Comparison of ENCODE assay signal across 20 cellular contexts in the genomic region with DNA sequence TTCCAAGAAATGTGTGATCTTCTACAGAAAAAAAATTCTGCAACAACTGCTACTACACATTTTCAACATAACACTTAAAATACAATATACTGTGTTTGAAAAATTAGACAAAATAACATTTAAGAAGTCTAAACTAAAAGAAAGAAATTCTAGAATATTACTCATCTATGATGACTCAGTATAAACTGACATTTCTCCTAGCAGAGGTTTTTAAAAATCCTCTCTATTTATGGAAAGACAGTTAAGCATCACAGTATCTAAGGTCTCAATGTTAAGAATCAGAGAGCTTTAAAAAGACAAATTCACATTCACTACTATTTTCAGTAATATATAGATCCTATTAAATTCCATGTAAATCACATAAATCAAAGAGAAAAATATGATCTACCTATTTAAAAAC.
DNase-seq lines count a peak whose midpoint lies in the region; ATAC-seq, FAIRE-seq and TF ChIP-seq lines count a peak whose summit lies in the region.
"Had no signal": no experiment of that assay in that cellular context is flagged by ENCODE, and none has a peak within 500 bp of the region (broad histone marks: within the 10 kb centered on the region; RNA-seq: fewer than 3 reads in every experiment).

No MANE protein-coding gene starts in this region.

- TF ChIP-seq CTCF in choroid plexus epithelial cell (conservative IDR thresholded peaks at IDR 0.05; ENCODE audit: low read depth, low read length) = no peak

- H3K4me3 ChIP-seq in choroid plexus epithelial cell (ENCODE audit: low read depth, low read length) = no peak overlapping the region
- H3K4me3 ChIP-seq: breast epithelium, gastrocnemius medialis had no signal

- DNase-seq in AG08395 (ENCODE audit: low spot score) (peak; percentile 6), OCI-M1 (lab: John Stamatoyannopoulos, UW) (peak; percentile 29), choroid plexus epithelial cell (ENCODE audit: low read depth) (peak; percentile 31), middle frontal gyrus (ENCODE audit: extremely low spot score, low spot score) (peak; percentile 22), NCI-H526 (lab: John Stamatoyannopoulos, UW) (no peak), HTR-8/SVneo (ENCODE audit: insufficient read length, low spot score) (no peak)
- no peak for DNase-seq in stimulated activated CD4-positive, alpha-beta T cell treated with anti-CD3 and anti-CD28 coated beads, Interleukin-15, amount 100 ng/mL, for 24 hours
- DNase-seq: activated CD8-positive, alpha-beta memory T cell treated with anti-CD3 and anti-CD28 coated beads, Interleukin-2, amount 50 U/mL, for 48 hours; activated naive CD8-positive, alpha-beta T cell treated with anti-CD3 and anti-CD28 coated beads, Interleukin-2, amount 10 ng/mL, durations not matched to agents 7 days and 5 days; C1 segment of cervical spinal cord; cortex of kidney; gastrocnemius medialis; H7; NCI-H2171 treated with DMSO at 0.1 percent for 48 hours; NCI-H69; substantia nigra; T-helper 9 cell had no signal

- FAIRE-seq in HTR-8/SVneo (lab: Jason Lieb, UNC) = no peak

- ATAC-seq in HG03097 (IDR thresholded peaks at IDR 0.05; ENCODE audit: low FRiP score, unreplicated experiment) = no peak
- ATAC-seq: gastrocnemius medialis, sciatic nerve had no signal

Comparison
In these comparisons a context has a peak if more than half of its experiments do, and no peak if none do; other contexts are left out.
1. DNase-seq: peak in AG08395 (single experiment), OCI-M1 (single experiment), choroid plexus epithelial cell (single experiment) and middle frontal gyrus (single experiment); none in stimulated activated CD4-positive, alpha-beta T cell treated with anti-CD3 and anti-CD28 coated beads, Interleukin-15, amount 100 ng/mL, for 24 hours (single experiment), NCI-H526 (0 of 2) and HTR-8/SVneo (single experiment).